In genomic region chr18:25604231-25604908, GRCh38 we compare ENCODE assay signal across 16 cellular contexts.
"Had no signal": no experiment of that assay in that cellular context is flagged by ENCODE, and none has a peak within 500 bp of the region (broad histone marks: within the 10 kb centered on the region; RNA-seq: fewer than 3 reads in every experiment).

No MANE protein-coding gene starts in this region.

- H3K36me3 ChIP-seq: heart left ventricle, neutrophil, sigmoid colon, upper lobe of right lung, vagina had no signal

- H3K9me3 ChIP-seq: mucosa of descending colon, neutrophil, psoas muscle, sigmoid colon, upper lobe of right lung, vagina had no signal

- H3K9me3 Mint-ChIP-seq: natural killer cell treated with Interleukin-12 subunit alpha and Interleukin-12 subunit beta and Interleukin-15 and Interleukin-18, amount 100 ng/mL, for 72 hours had no signal

- H3K27me3 ChIP-seq: neutrophil, sigmoid colon, upper lobe of right lung, vagina had no signal

- H3K4me1 ChIP-seq: heart left ventricle, psoas muscle, sigmoid colon, upper lobe of right lung, vagina had no signal

- ATAC-seq: heart left ventricle; mucosa of descending colon; natural killer cell treated with Interleukin-12 subunit alpha and Interleukin-12 subunit beta and Interleukin-15 and Interleukin-18, amount 100 ng/mL, for 72 hours; psoas muscle had no signal

- H3K4me2 ChIP-seq: smooth muscle cell had no signal

- H3K4me3 ChIP-seq: dorsolateral prefrontal cortex, heart left ventricle, mucosa of descending colon, psoas muscle, sigmoid colon, smooth muscle cell, upper lobe of right lung, vagina had no signal

- DNase-seq: cortex of kidney; dorsolateral prefrontal cortex; effector CD8-positive, alpha-beta T cell; heart left ventricle; hippocampal formation; mesendoderm; mucosa of descending colon; psoas muscle; sigmoid colon; stimulated activated CD4-positive, alpha-beta T cell treated with anti-CD3 and anti-CD28 coated beads, Interleukin-2, amount 100 ng/mL, for 48 hours; stimulated activated naive CD4-positive, alpha-beta T cell treated with Interleukin-2 at 50 U/mL for 16 hours had no signal

- H3K27ac Mint-ChIP-seq: natural killer cell treated with Interleukin-12 subunit alpha and Interleukin-12 subunit beta and Interleukin-15 and Interleukin-18, amount 100 ng/mL, for 72 hours had no signal

- H3K4me3 Mint-ChIP-seq: natural killer cell treated with Interleukin-12 subunit alpha and Interleukin-12 subunit beta and Interleukin-15 and Interleukin-18, amount 100 ng/mL, for 72 hours had no signal

- H3K27ac ChIP-seq: dorsolateral prefrontal cortex, heart left ventricle, neutrophil, psoas muscle, sigmoid colon, upper lobe of right lung, vagina had no signal
